In the genomic region with DNA sequence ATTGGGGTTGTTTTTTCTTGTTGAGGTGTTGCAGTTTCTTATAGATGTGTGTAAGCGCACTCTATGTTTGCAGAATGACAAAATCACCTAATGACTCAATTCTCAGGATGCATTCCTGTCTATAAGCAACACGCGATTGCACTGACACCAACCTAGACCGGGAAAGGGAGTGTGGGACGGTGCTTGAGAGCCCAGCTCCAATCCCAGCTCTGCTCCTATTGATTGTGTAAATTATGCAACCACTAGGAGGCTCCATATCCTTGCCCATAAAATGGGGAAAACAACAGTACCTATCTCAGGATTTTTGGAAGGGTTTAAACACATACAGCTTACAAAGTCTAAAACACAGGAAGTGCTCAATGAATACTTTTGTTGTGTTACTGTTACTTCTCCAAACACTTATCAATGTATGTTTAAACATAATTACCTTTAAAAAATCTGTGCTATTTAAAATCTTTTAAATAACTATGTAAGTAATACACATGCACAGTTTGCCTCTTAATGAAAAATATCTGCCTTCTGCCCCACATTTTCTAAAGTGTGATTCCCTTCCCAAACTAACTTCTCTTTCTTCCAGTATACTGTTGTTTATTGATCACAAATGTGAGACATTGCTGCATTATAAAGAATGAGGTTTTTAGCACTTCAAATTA, we compare ENCODE assay signal across 8 cellular contexts.
DNase-seq lines count a peak whose midpoint lies in the region; ATAC-seq and TF ChIP-seq lines count a peak whose summit lies in the region.

No MANE protein-coding gene starts in this region.

- no peaks in the 10 kb centered on the region for H3K36me3 ChIP-seq in smooth muscle cell (ENCODE audit: low read depth)

- H3K27me3 ChIP-seq in smooth muscle cell (ENCODE audit: low read depth) = peaks cover 3% of the 10 kb centered on the region

- intact Hi-C loops in left cardiac atrium (cut with DNase I) = loop anchor here in 1 of 2 donors (5.0 kb wide), 1 partner anchor 608 kb away; no protein-coding TSS in a partner anchor

- no peaks in the 10 kb centered on the region for H3K9me3 ChIP-seq in smooth muscle cell (replicated peaks; ENCODE audit: low read depth)

- no peaks in the 10 kb centered on the region for H4K20me1 ChIP-seq in smooth muscle cell (ENCODE audit: low read depth)

- WGBS in smooth muscle cell (ENCODE audit: low lambda C conversion rate) = 16% methylated on average over 5 of the region's 5 CpGs

- TF ChIP-seq POLR2A in GM18505 (IDR thresholded peaks at IDR 0.05; ENCODE audit: borderline replicate concordance, extremely low read depth, insufficient read depth, insufficient read length) = no peak

- no peak overlapping the region for H3K9ac ChIP-seq in smooth muscle cell (ENCODE audit: low read depth)

- DNase-seq in 8988T = peak; percentile 18
- DNase-seq in LHCN-M2 (ENCODE audit: low read depth) = peak; percentile 41
- DNase-seq in SW480 (ENCODE audit: low spot score) = peak; percentile 54
- DNase-seq in left cardiac atrium = peak; percentile 21
- DNase-seq in smooth muscle cell (lab: John Stamatoyannopoulos, UW; ENCODE audit: unreplicated experiment) = no peak

- no peaks in the 10 kb centered on the region for H3K79me2 ChIP-seq in smooth muscle cell (ENCODE audit: low read depth)

- no peak overlapping the region for H3K4me3 ChIP-seq in smooth muscle cell

- H3K4me2 ChIP-seq in smooth muscle cell = no peak overlapping the region

- peak; percentile 64 for ATAC-seq in GM18502 (IDR thresholded peaks at IDR 0.05; ENCODE audit: poor library complexity, unreplicated experiment)
- peak; percentile 77 to 89 for ATAC-seq in left cardiac atrium
- no peak for ATAC-seq in HG02763 (IDR thresholded peaks at IDR 0.05; ENCODE audit: unreplicated experiment)
- ATAC-seq in GM18505 (IDR thresholded peaks at IDR 0.05; ENCODE audit: unreplicated experiment) = no peak

- TF ChIP-seq CTCF in smooth muscle cell (IDR thresholded peaks at IDR 0.05; ENCODE audit: borderline replicate concordance, insufficient read depth, poor library complexity, severe bottlenecking) = peak; percentile 53

- H2AFZ ChIP-seq in smooth muscle cell (ENCODE audit: low read depth) = no peak overlapping the region

- no peak overlapping the region for H3K27ac ChIP-seq in smooth muscle cell (ENCODE audit: low read depth)

- H3K4me1 ChIP-seq in smooth muscle cell (ENCODE audit: low read depth) = no peaks in the 10 kb centered on the region

- no peaks in the 10 kb centered on the region for H3F3A ChIP-seq in smooth muscle cell (ENCODE audit: low read depth)

Comparison
In these comparisons a context has a peak if more than half of its experiments do, and no peak if none do; other contexts are left out.
1. ATAC-seq: peak in GM18502 (single experiment) and left cardiac atrium (2 of 2); none in HG02763 (single experiment) and GM18505 (single experiment).